19 cellular contexts compared by ENCODE assay signal in genomic region chr5:167916261-167916660, GRCh38.
DNase-seq lines count a peak whose midpoint lies in the region; ATAC-seq lines count a peak whose summit lies in the region.
"Had no signal": no experiment of that assay in that cellular context is flagged by ENCODE, and none has a peak within 500 bp of the region (broad histone marks: within the 10 kb centered on the region; RNA-seq: fewer than 3 reads in every experiment).

No MANE protein-coding gene starts in this region.

- ATAC-seq in HG02885 (IDR thresholded peaks at IDR 0.05; ENCODE audit: poor library complexity, unreplicated experiment) (no peak), HG02623 (IDR thresholded peaks at IDR 0.05; ENCODE audit: unreplicated experiment) (no peak)
- ATAC-seq: CD8-positive, alpha-beta T cell; naive thymus-derived CD8-positive, alpha-beta T cell had no signal

- H3K27me3 ChIP-seq in SJSA1 (replicated peaks) (no peaks in the 10 kb centered on the region), skeletal muscle satellite cell (ENCODE audit: control insufficient read depth, insufficient read depth, low read length) (no peaks in the 10 kb centered on the region)
- H3K27me3 ChIP-seq: brain microvascular endothelial cell, thyroid gland had no signal

- peaks cover 56% of the 10 kb centered on the region for H3K4me1 ChIP-seq in SJSA1 (replicated peaks)
- no peaks in the 10 kb centered on the region for H3K4me1 ChIP-seq in skeletal muscle satellite cell (ENCODE audit: control insufficient read depth, insufficient read depth, low read length)
- H3K4me1 ChIP-seq: thyroid gland had no signal

- DNase-seq in ELF-1 (ENCODE audit: low read depth, low spot score) = peak; percentile 18
- DNase-seq in SJSA1 (ENCODE audit: low read depth in 1 of 2, low spot score in 2 of 2) = peak; percentile 68 to 80
- peak; percentile 79 for DNase-seq in islet precursor cell
- no peak for DNase-seq in MV-4-11 (lab: John Stamatoyannopoulos, UW)
- no peak for DNase-seq in NCI-H1694 (lab: John Stamatoyannopoulos, UW)
- DNase-seq: activated CD4-positive, alpha-beta T cell treated with anti-CD3 and anti-CD28 coated beads for 1 hour; brain microvascular endothelial cell; CD8-positive, alpha-beta T cell; cortex of kidney; DMS53; naive thymus-derived CD8-positive, alpha-beta T cell; NCI-H1436 treated with DMSO at 0.1 percent for 48 hours; NCI-H526; stimulated activated CD4-positive, alpha-beta T cell treated with anti-CD3 and anti-CD28 coated beads, Interleukin-1b, Interleukin-23, amount 100 ng/mL, for 48 hours; stimulated activated naive CD4-positive, alpha-beta T cell treated with Interleukin-2 at 50 U/mL for 16 hours; thyroid gland had no signal

- H3K9me3 ChIP-seq in SJSA1 (replicated peaks) = peaks cover 3% of the 10 kb centered on the region; the same call in 1 of the 2 replicates
- no peaks in the 10 kb centered on the region for H3K9me3 ChIP-seq in skeletal muscle satellite cell (replicated peaks; ENCODE audit: low read length)
- H3K9me3 ChIP-seq: thyroid gland had no signal

- no peak overlapping the region for H3K4me3 ChIP-seq in SJSA1
- no peak overlapping the region for H3K4me3 ChIP-seq in skeletal muscle satellite cell (ENCODE audit: low read length)
- H3K4me3 ChIP-seq: thyroid gland had no signal

- H3K27ac ChIP-seq in SJSA1 = peak overlapping the region; percentile 65
- H3K27ac ChIP-seq: brain microvascular endothelial cell, thyroid gland had no signal

- H3K9ac ChIP-seq in skeletal muscle satellite cell (ENCODE audit: low read depth, low read length) = no peak overlapping the region

- H3K36me3 ChIP-seq in SJSA1 (no peaks in the 10 kb centered on the region), skeletal muscle satellite cell (ENCODE audit: insufficient read depth, low read length) (no peaks in the 10 kb centered on the region)
- H3K36me3 ChIP-seq: brain microvascular endothelial cell, thyroid gland had no signal

- peak overlapping the region; percentile 16 for H3K4me2 ChIP-seq in skeletal muscle satellite cell (ENCODE audit: low read length)

Comparison
In these comparisons a context has a peak if more than half of its experiments do, and no peak if none do; other contexts are left out.
1. DNase-seq: peak in ELF-1 (single experiment), SJSA1 (2 of 2) and islet precursor cell (single experiment); none in MV-4-11 (single experiment) and NCI-H1694 (single experiment).